1 cellular context compared by ENCODE assay signal in the genomic region with DNA sequence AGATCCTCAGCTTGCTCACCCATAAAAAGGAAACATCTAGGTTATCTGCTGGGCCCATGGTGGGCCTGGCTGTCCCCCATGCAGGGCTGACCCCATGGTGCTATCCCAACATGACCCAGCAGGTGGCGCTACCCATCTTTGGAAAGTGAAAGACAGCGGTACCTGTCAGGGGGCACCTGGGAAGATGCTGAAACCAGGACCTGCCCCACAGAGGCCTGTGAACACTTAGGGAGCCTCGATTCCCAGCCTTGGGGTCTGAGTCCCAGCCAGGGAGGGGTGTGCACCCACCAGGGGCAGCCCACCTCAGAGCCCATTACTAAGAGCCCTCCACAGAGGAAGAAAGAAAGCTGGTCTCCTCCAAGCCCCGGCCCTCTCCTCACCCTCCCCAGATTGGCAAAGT.
TF ChIP-seq lines count a peak whose summit lies in the region.

No MANE protein-coding gene starts in this region.

TF ChIP-seq in GM23338, 12 proteins besides CTCF, POLR2A, EP300 and RAD21 (continued from another document):
- TF ChIP-seq, protein P1, sequence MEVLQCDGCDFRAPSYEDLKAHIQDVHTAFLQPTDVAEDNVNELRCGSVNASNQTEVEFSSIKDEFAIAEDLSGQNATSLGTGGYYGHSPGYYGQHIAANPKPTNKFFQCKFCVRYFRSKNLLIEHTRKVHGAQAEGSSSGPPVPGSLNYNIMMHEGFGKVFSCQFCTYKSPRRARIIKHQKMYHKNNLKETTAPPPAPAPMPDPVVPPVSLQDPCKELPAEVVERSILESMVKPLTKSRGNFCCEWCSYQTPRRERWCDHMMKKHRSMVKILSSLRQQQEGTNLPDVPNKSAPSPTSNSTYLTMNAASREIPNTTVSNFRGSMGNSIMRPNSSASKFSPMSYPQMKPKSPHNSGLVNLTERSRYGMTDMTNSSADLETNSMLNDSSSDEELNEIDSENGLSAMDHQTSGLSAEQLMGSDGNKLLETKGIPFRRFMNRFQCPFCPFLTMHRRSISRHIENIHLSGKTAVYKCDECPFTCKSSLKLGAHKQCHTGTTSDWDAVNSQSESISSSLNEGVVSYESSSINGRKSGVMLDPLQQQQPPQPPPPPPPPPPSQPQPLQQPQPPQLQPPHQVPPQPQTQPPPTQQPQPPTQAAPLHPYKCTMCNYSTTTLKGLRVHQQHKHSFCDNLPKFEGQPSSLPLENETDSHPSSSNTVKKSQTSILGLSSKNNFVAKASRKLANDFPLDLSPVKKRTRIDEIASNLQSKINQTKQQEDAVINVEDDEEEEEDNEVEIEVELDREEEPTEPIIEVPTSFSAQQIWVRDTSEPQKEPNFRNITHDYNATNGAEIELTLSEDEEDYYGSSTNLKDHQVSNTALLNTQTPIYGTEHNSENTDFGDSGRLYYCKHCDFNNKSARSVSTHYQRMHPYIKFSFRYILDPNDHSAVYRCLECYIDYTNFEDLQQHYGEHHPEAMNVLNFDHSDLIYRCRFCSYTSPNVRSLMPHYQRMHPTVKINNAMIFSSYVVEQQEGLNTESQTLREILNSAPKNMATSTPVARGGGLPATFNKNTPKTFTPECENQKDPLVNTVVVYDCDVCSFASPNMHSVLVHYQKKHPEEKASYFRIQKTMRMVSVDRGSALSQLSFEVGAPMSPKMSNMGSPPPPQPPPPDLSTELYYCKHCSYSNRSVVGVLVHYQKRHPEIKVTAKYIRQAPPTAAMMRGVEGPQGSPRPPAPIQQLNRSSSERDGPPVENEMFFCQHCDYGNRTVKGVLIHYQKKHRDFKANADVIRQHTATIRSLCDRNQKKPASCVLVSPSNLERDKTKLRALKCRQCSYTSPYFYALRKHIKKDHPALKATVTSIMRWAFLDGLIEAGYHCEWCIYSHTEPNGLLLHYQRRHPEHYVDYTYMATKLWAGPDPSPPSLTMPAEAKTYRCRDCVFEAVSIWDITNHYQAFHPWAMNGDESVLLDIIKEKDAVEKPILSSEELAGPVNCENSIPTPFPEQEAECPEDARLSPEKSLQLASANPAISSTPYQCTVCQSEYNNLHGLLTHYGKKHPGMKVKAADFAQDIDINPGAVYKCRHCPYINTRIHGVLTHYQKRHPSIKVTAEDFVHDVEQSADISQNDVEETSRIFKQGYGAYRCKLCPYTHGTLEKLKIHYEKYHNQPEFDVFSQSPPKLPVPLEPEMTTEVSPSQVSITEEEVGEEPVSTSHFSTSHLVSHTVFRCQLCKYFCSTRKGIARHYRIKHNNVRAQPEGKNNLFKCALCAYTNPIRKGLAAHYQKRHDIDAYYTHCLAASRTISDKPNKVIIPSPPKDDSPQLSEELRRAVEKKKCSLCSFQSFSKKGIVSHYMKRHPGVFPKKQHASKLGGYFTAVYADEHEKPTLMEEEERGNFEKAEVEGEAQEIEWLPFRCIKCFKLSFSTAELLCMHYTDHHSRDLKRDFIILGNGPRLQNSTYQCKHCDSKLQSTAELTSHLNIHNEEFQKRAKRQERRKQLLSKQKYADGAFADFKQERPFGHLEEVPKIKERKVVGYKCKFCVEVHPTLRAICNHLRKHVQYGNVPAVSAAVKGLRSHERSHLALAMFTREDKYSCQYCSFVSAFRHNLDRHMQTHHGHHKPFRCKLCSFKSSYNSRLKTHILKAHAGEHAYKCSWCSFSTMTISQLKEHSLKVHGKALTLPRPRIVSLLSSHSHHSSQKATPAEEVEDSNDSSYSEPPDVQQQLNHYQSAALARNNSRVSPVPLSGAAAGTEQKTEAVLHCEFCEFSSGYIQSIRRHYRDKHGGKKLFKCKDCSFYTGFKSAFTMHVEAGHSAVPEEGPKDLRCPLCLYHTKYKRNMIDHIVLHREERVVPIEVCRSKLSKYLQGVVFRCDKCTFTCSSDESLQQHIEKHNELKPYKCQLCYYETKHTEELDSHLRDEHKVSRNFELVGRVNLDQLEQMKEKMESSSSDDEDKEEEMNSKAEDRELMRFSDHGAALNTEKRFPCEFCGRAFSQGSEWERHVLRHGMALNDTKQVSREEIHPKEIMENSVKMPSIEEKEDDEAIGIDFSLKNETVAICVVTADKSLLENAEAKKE (CRISPR knock-in tag; IDR thresholded peaks at IDR 0.05): no peak
- 0 out of 2 replicates have a peak, but pooled peaks have one; percentile 18 for TF ChIP-seq POLR2AphosphoS5 (IDR thresholded peaks at IDR 0.05; ENCODE audit: low read depth)
- TF ChIP-seq, protein P2, sequence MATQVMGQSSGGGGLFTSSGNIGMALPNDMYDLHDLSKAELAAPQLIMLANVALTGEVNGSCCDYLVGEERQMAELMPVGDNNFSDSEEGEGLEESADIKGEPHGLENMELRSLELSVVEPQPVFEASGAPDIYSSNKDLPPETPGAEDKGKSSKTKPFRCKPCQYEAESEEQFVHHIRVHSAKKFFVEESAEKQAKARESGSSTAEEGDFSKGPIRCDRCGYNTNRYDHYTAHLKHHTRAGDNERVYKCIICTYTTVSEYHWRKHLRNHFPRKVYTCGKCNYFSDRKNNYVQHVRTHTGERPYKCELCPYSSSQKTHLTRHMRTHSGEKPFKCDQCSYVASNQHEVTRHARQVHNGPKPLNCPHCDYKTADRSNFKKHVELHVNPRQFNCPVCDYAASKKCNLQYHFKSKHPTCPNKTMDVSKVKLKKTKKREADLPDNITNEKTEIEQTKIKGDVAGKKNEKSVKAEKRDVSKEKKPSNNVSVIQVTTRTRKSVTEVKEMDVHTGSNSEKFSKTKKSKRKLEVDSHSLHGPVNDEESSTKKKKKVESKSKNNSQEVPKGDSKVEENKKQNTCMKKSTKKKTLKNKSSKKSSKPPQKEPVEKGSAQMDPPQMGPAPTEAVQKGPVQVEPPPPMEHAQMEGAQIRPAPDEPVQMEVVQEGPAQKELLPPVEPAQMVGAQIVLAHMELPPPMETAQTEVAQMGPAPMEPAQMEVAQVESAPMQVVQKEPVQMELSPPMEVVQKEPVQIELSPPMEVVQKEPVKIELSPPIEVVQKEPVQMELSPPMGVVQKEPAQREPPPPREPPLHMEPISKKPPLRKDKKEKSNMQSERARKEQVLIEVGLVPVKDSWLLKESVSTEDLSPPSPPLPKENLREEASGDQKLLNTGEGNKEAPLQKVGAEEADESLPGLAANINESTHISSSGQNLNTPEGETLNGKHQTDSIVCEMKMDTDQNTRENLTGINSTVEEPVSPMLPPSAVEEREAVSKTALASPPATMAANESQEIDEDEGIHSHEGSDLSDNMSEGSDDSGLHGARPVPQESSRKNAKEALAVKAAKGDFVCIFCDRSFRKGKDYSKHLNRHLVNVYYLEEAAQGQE (IDR thresholded peaks at IDR 0.05; ENCODE audit: unreplicated experiment): no peak
TF ChIP-seq in GM23338: peak in this region for 1.
